25 cellular contexts compared by ENCODE assay signal in the genomic region with DNA sequence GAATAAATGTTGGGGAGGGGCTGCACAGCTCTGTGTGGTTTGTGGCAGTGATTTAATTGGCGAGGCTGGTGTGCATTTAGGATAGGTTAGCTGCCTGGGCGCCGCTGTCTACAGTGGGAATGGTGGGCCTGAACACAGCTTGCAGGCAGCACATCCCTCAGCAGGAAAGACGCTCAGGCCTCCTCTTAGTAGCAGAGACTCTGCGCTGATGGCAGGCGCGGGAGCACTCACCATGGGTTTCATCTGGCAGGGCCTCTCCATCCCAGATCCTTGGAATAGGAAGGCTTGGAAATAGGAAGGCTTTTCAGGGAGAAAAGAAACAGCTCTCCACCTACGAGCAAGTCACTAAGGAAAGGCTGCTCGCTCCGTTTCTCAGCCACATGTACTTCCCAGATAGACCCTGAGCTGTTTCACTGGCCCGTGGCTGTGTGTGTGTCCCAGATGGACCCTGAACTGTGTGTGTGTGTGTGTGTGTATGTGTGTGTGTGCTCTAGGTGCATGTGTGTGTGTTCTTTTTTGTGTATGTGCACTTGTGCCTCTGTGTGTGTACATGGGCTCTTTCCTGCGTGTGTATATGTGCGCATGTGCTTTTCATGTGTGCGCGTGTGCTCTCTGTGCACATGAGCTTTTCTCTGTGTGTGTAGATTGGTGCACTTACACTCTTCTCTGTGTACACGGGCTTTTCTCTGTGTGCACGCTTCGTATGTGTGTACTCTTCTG.
"Had no signal": no experiment of that assay in that cellular context is flagged by ENCODE, and none has a peak within 500 bp of the region (broad histone marks: within the 10 kb centered on the region; RNA-seq: fewer than 3 reads in every experiment).

No MANE protein-coding gene starts in this region.

- H3K27me3 Mint-ChIP-seq: activated B cell treated with CpG ODN at 0.5 μM for 24 hours; activated CD8-positive, alpha-beta T cell treated with anti-CD3 and anti-CD28 coated beads for 36 hours; activated naive CD8-positive, alpha-beta T cell treated with anti-CD3 and anti-CD28 coated beads for 36 hours; natural killer cell treated with Interleukin-12 subunit alpha and Interleukin-12 subunit beta and Interleukin-15 and Interleukin-18, amount 100 ng/mL, for 72 hours had no signal

- FAIRE-seq: keratinocyte had no signal

- H3K36me3 ChIP-seq: adrenal gland had no signal

- H3K9me3 Mint-ChIP-seq: activated B cell treated with CpG ODN at 0.5 μM for 24 hours; activated CD8-positive, alpha-beta T cell treated with anti-CD3 and anti-CD28 coated beads for 36 hours; activated naive CD8-positive, alpha-beta T cell treated with anti-CD3 and anti-CD28 coated beads for 36 hours; activated T-cell treated with anti-CD3 and anti-CD28 coated beads, Interleukin-2, amount 50 U/mL, for 72 hours; brain; natural killer cell treated with Interleukin-12 subunit alpha and Interleukin-12 subunit beta and Interleukin-15 and Interleukin-18, amount 100 ng/mL, for 72 hours; T-helper 2 cell treated with Interferon-gamma antibody and Interleukin-4, amounts not matched to agents 5 μg/mL and 100 μg/mL, for 36 hours had no signal

- H3K4me3 ChIP-seq: adrenal gland, ascending aorta, gastroesophageal sphincter, hepatocyte, mucosa of descending colon, spleen, upper lobe of left lung had no signal

- DNase-seq: activated B cell treated with CpG ODN at 0.5 μM for 24 hours; activated CD4-positive, alpha-beta T cell treated with anti-CD3 and anti-CD28 coated beads, Interleukin-2, amount 50 U/mL, for 1 hour; activated CD8-positive, alpha-beta T cell treated with anti-CD3 and anti-CD28 coated beads for 36 hours; activated naive CD4-positive, alpha-beta T cell treated with Interleukin-2 at 50 U/mL for 16 hours; activated naive CD8-positive, alpha-beta T cell treated with anti-CD3 and anti-CD28 coated beads for 36 hours; activated T-cell treated with anti-CD3 and anti-CD28 coated beads for 4 hours; activated T-cell treated with anti-CD3 and anti-CD28 coated beads, Interleukin-2, amount 50 U/mL, for 72 hours; adrenal gland; cortex of kidney; left cardiac atrium; left ventricle myocardium superior; mucosa of descending colon; nucleus accumbens; right cardiac atrium; spleen; stimulated activated naive CD4-positive, alpha-beta T cell treated with Interleukin-2 at 50 U/mL for 16 hours; T-helper 1 cell; upper lobe of left lung had no signal

- H3K4me1 Mint-ChIP-seq: activated naive CD8-positive, alpha-beta T cell treated with anti-CD3 and anti-CD28 coated beads for 36 hours had no signal

- H3K36me3 Mint-ChIP-seq: activated naive CD8-positive, alpha-beta T cell treated with anti-CD3 and anti-CD28 coated beads for 36 hours; natural killer cell treated with Interleukin-12 subunit alpha and Interleukin-12 subunit beta and Interleukin-15 and Interleukin-18, amount 100 ng/mL, for 72 hours had no signal

- H3K27ac Mint-ChIP-seq: activated B cell treated with CpG ODN at 0.5 μM for 24 hours; activated CD8-positive, alpha-beta T cell treated with anti-CD3 and anti-CD28 coated beads for 36 hours; activated T-cell treated with anti-CD3 and anti-CD28 coated beads, Interleukin-2, amount 50 U/mL, for 72 hours; natural killer cell treated with Interleukin-12 subunit alpha and Interleukin-12 subunit beta and Interleukin-15 and Interleukin-18, amount 100 ng/mL, for 72 hours; T-helper 2 cell treated with Interferon-gamma antibody and Interleukin-4, amounts not matched to agents 5 μg/mL and 100 μg/mL, for 36 hours had no signal

- H3K27me3 ChIP-seq: adrenal gland, ascending aorta, gastroesophageal sphincter, hepatocyte, spleen, upper lobe of left lung had no signal

- ATAC-seq: activated CD8-positive, alpha-beta T cell treated with anti-CD3 and anti-CD28 coated beads for 36 hours; activated T-cell treated with anti-CD3 and anti-CD28 coated beads, Interleukin-2, amount 50 U/mL, for 72 hours; gastroesophageal sphincter; left cardiac atrium; left ventricle myocardium superior; mucosa of descending colon; natural killer cell treated with Interleukin-12 subunit alpha and Interleukin-12 subunit beta and Interleukin-15 and Interleukin-18, amount 100 ng/mL, for 72 hours; right cardiac atrium had no signal

- H3K4me3 Mint-ChIP-seq: activated B cell treated with CpG ODN at 0.5 μM for 24 hours; activated CD8-positive, alpha-beta T cell treated with anti-CD3 and anti-CD28 coated beads for 36 hours; activated naive CD8-positive, alpha-beta T cell treated with anti-CD3 and anti-CD28 coated beads for 36 hours; activated T-cell treated with anti-CD3 and anti-CD28 coated beads, Interleukin-2, amount 50 U/mL, for 72 hours; brain; natural killer cell treated with Interleukin-12 subunit alpha and Interleukin-12 subunit beta and Interleukin-15 and Interleukin-18, amount 100 ng/mL, for 72 hours; T-helper 2 cell treated with Interferon-gamma antibody and Interleukin-4, amounts not matched to agents 5 μg/mL and 100 μg/mL, for 36 hours had no signal
